Comparison of ENCODE assay signal across 22 cellular contexts in genomic region chr18:26495267-26495666, GRCh38.
"Had no signal": no experiment of that assay in that cellular context is flagged by ENCODE, and none has a peak within 500 bp of the region (broad histone marks: within the 10 kb centered on the region; RNA-seq: fewer than 3 reads in every experiment).

No MANE protein-coding gene starts in this region.

- H3K4me3 ChIP-seq: colonic mucosa, lung, mucosa of descending colon, neural progenitor cell, prostate gland, sigmoid colon, stomach, tibial artery, upper lobe of left lung had no signal

- DNase-seq: central memory CD4-positive, alpha-beta T cell; colonic mucosa; effector CD8-positive, alpha-beta T cell; endodermal cell; erythroblast; foreskin melanocyte; kidney; mucosa of descending colon; naive B cell; right cardiac atrium; sigmoid colon; stimulated activated CD4-positive, alpha-beta T cell treated with anti-CD3 and anti-CD28 coated beads, Interleukin-2, amount 100 ng/mL, for 24 hours; stimulated activated CD4-positive, alpha-beta T cell treated with anti-CD3 and anti-CD28 coated beads, Interleukin-4, amount 100 ng/mL, for 24 hours; stimulated activated naive CD4-positive, alpha-beta T cell treated with Interleukin-2 at 50 U/mL for 16 hours; stomach; tibial artery; upper lobe of left lung had no signal

- H3K4me1 ChIP-seq: colonic mucosa, prostate gland, sigmoid colon, tibial artery, upper lobe of left lung had no signal

- ATAC-seq: left lobe of liver; mucosa of descending colon; right cardiac atrium; stimulated activated effector memory CD8-positive, alpha-beta T cell treated with anti-CD3 and anti-CD28 coated beads, Interleukin-12 subunit alpha, Interleukin-12 subunit beta, amount 100 ng/mL, for 72 hours had no signal

- H3K9me3 ChIP-seq: colonic mucosa, mucosa of descending colon, prostate gland, sigmoid colon, stomach, tibial artery, upper lobe of left lung had no signal

- H3K27ac ChIP-seq: colonic mucosa, neural progenitor cell, prostate gland, sigmoid colon, stomach, tibial artery, upper lobe of left lung had no signal

- H3K27me3 ChIP-seq: colonic mucosa, neural progenitor cell, sigmoid colon, stomach, tibial artery, upper lobe of left lung had no signal

- H3K36me3 ChIP-seq: colonic mucosa, neural progenitor cell, prostate gland, upper lobe of left lung had no signal

- H2AFZ ChIP-seq: neural progenitor cell had no signal

- H3K4me2 ChIP-seq: neural progenitor cell had no signal

- H3K9ac ChIP-seq: neural progenitor cell had no signal
